In the genomic region with DNA sequence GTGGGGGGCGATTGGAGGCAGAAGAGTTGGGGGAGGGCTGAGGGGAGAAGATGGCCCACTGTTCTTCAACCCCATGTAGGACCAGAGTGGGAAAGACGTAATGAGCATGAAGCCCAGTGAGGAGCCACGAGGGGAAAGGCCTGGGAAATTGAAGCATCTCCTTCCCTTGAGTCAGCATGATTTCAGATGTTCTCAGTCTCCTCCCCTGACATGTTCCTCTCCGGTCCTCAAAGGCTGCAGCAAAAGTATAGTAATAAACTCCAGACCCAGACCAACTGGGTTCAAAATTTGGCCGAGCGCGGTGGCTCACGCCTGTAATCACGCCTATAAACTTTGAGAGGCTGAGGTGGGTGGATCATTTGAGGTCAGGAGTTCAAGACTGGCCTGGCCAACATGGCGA, we compare ENCODE assay signal across 1 cellular context.
A peak's percentile ranks its signal among the peaks of the same experiment; 100 is the strongest.
TF ChIP-seq lines count a peak whose summit lies in the region.

No MANE protein-coding gene starts in this region.

TF ChIP-seq in K562, 482 proteins besides CTCF, POLR2A, EP300 and RAD21:
- TF ChIP-seq ZNF3 (CRISPR knock-in tag; IDR thresholded peaks at IDR 0.05) (no peak), ZNF316 (IDR thresholded peaks at IDR 0.05) (0 out of 2 replicates have a peak, but pooled peaks have one; percentile 14)
